In genomic region chr2:160269803-160270570, GRCh38 we compare ENCODE assay signal across 8 cellular contexts.
A peak's percentile ranks its signal among the peaks of the same experiment; 100 is the strongest.
DNase-seq lines count a peak whose midpoint lies in the region; ATAC-seq and TF ChIP-seq lines count a peak whose summit lies in the region.

No MANE protein-coding gene starts in this region.

- H3K36me3 ChIP-seq in PC-9 (ENCODE audit: low read depth) = peaks cover 5% of the 10 kb centered on the region; the same call in 1 of the 2 replicates

- H4K20me1 ChIP-seq in PC-9 (ENCODE audit: insufficient read depth) = no peaks in the 10 kb centered on the region

- H3K9me2 ChIP-seq in PC-9 (ENCODE audit: insufficient read depth) = no peaks in the 10 kb centered on the region

- no peaks in the 10 kb centered on the region for H3K9me3 ChIP-seq in PC-9 (ENCODE audit: insufficient read depth, low read depth)

- peak overlapping the region; percentile 82 for H3K4me3 Mint-ChIP-seq in nephron progenitor cell

- peaks cover 2% of the 10 kb centered on the region for H3K27me3 Mint-ChIP-seq in nephron progenitor cell (ENCODE audit: low read depth, poor library complexity)

- H3K27ac ChIP-seq in PC-9 = peak overlapping the region; percentile 86

- no peaks in the 10 kb centered on the region for H3K27me3 ChIP-seq in PC-9 (ENCODE audit: insufficient read depth, low read depth)

- peak overlapping the region; percentile 67; the same call in 1 of the 2 replicates for H2AFZ ChIP-seq in PC-9

- CTCF ChIA-PET in PC-9 (lab: Charles Lee) = interaction anchor here (0.5 to 1.5 kb wide), 7 partner anchors 9 to 700 kb away, joined by 3 to 8 read pairs (median 4); no protein-coding TSS in a partner anchor

- H3K36me3 Mint-ChIP-seq in nephron progenitor cell (ENCODE audit: low read depth) = peaks cover 29% of the 10 kb centered on the region

- ATAC-seq in GM19438 (IDR thresholded peaks at IDR 0.05; ENCODE audit: low read depth, unreplicated experiment) (peak; percentile 91), HG03565 (IDR thresholded peaks at IDR 0.05; ENCODE audit: unreplicated experiment) (peak; percentile 76)

- TF ChIP-seq CTCF in PC-9 (conservative IDR thresholded peaks at IDR 0.05) (peak; percentile 59), fibroblast of villous mesenchyme (IDR thresholded peaks at IDR 0.05; ENCODE audit: insufficient read depth, low read depth, low read length) (peak; percentile 73), nephron progenitor cell (IDR thresholded peaks at IDR 0.05) (peak; percentile 47)

- H3K4me3 ChIP-seq in PC-9 (peak overlapping the region; percentile 52; the same call in 1 of the 2 replicates), fibroblast of villous mesenchyme (ENCODE audit: low read depth, low read length) (peak overlapping the region; percentile 53)

- intact Hi-C loops in PC-9 (cut with micrococcal nuclease; ENCODE audit: unreplicated experiment) = loop anchor here (1.0 to 10.0 kb wide), 7 partner anchors 13 to 705 kb away; no protein-coding TSS in a partner anchor

- DNase-seq in CD1c-positive myeloid dendritic cell (ENCODE audit: extremely low spot score) (peak; percentile 71), PC-9 (peak; percentile 78), fibroblast of villous mesenchyme (ENCODE audit: low read depth) (peak; percentile 96), nephron progenitor cell (peak; percentile 82)
- DNase-seq in activated effector memory CD4-positive, alpha-beta T cell treated with anti-CD3 and anti-CD28 coated beads, Interleukin-2, amount 50 U/mL, for 16 hours = peak; percentile 88
- peak; percentile 71 for DNase-seq in stimulated activated naive CD4-positive, alpha-beta T cell treated with Interleukin-2 at 50 U/mL for 16 hours (lab: John Stamatoyannopoulos, UW)

- POLR2A ChIA-PET in PC-9 (lab: Charles Lee; ENCODE audit: unreplicated experiment) = interaction anchor here (0.5 to 1.0 kb wide), 7 partner anchors 29 to 254 kb away, joined by 3 to 8 read pairs (median 3); no protein-coding TSS in a partner anchor

- H3K4me1 ChIP-seq in PC-9 (replicated peaks; ENCODE audit: insufficient read depth) = peaks cover 26% of the 10 kb centered on the region

- H3K4me2 ChIP-seq in PC-9 = peak overlapping the region; percentile 68

- H3K27ac Mint-ChIP-seq in nephron progenitor cell = peak overlapping the region; percentile 98

- BruUV-seq in PC-9 (replicated peaks; lab: Mats Ljungman, UMichigan) = no TSS peak

- H3K9me3 Mint-ChIP-seq in nephron progenitor cell = no peaks in the 10 kb centered on the region

- no peaks in the 10 kb centered on the region for H3K79me2 ChIP-seq in PC-9 (ENCODE audit: low read depth)

- peaks cover 70% of the 10 kb centered on the region for H3K4me1 Mint-ChIP-seq in nephron progenitor cell

- H3F3A ChIP-seq in PC-9 (ENCODE audit: insufficient read depth, low read depth) = peaks cover 16% of the 10 kb centered on the region; the same call in 1 of the 2 replicates

Comparison
In these comparisons a context has a peak if more than half of its experiments do, and no peak if none do; other contexts are left out.
1. Peak in every context shown above with its lines: DNase-seq, ATAC-seq, H3K4me3 ChIP-seq and H3K27ac ChIP-seq.